ENCODE assay signal across 8 cellular contexts in genomic region chr4:152937535-152938236, GRCh38. TPM values are rescaled to one million over a fixed set of nuclear protein-coding genes. Genes with fewer than 3 reads are reported as not detected.
A peak's percentile ranks its signal among the peaks of the same experiment; 100 is the strongest.
DNase-seq lines count a peak whose midpoint lies in the region; ATAC-seq and TF ChIP-seq lines count a peak whose summit lies in the region.

No MANE protein-coding gene starts in this region.

- no peak for TF ChIP-seq CTCF in chondrocyte (IDR thresholded peaks at IDR 0.05)

- H3K27me3 Mint-ChIP-seq in CD4-positive, alpha-beta memory T cell, result peaks cover 49 to 53% of the 10 kb centered on the region in 2 donors
- H3K27me3 Mint-ChIP-seq in chondrocyte (ENCODE audit: low read depth), result no peaks in the 10 kb centered on the region

- intact Hi-C loops in CD4-positive, alpha-beta memory T cell (cut with micrococcal nuclease), result no loop called here
- intact Hi-C loops in left colon (cut with DNase I, micrococcal nuclease), result no loop called here

- POLR2A ChIA-PET in CD4-positive, alpha-beta memory T cell (lab: Charles Lee; ENCODE audit: partially characterized antibody), result no interaction called here

- H3K27me3 ChIP-seq in CD4-positive, alpha-beta memory T cell (ENCODE audit: insufficient read depth, low read length), result peaks cover 32% of the 10 kb centered on the region

- H3K4me3 ChIP-seq in CD4-positive, alpha-beta memory T cell (ENCODE audit: low read length in 2 of 2), result peak overlapping the region; percentile 36 to 54

- H3K9me3 Mint-ChIP-seq in CD4-positive, alpha-beta memory T cell, result peaks cover 0 to 3% (median 0%) of the 10 kb centered on the region in 8 donors
- H3K9me3 Mint-ChIP-seq in chondrocyte (ENCODE audit: low read depth), result no peaks in the 10 kb centered on the region

- no peaks in the 10 kb centered on the region for H3K36me3 ChIP-seq in CD4-positive, alpha-beta memory T cell (ENCODE audit: insufficient read depth, low read length)

- peak overlapping the region; percentile 77 to 87 (median 84) for H3K4me3 Mint-ChIP-seq in CD4-positive, alpha-beta memory T cell
- H3K4me3 Mint-ChIP-seq in chondrocyte (ENCODE audit: unreplicated experiment), result peak overlapping the region; percentile 70

- peaks cover 0 to 4% of the 10 kb centered on the region in 2 donors for H3K36me3 Mint-ChIP-seq in CD4-positive, alpha-beta memory T cell
- no peaks in the 10 kb centered on the region for H3K36me3 Mint-ChIP-seq in chondrocyte (ENCODE audit: low read depth)

- ATAC-seq in GM21528 (IDR thresholded peaks at IDR 0.05; ENCODE audit: low FRiP score, unreplicated experiment), result peak; percentile 46
- ATAC-seq in left colon, result peak; percentile 62
- ATAC-seq in GM21619 (IDR thresholded peaks at IDR 0.05; ENCODE audit: unreplicated experiment), result no peak

- H3K4me1 ChIP-seq in CD4-positive, alpha-beta memory T cell (ENCODE audit: insufficient read depth, low read length), result peaks cover 20% of the 10 kb centered on the region

- H3K27ac Mint-ChIP-seq in CD4-positive, alpha-beta memory T cell, result no peak overlapping the region
- no peak overlapping the region for H3K27ac Mint-ChIP-seq in chondrocyte (ENCODE audit: unreplicated experiment)

- H3K27ac ChIP-seq in CD4-positive, alpha-beta memory T cell (ENCODE audit: low read depth, low read length), result no peak overlapping the region

- DNase-seq in CD4-positive, alpha-beta memory T cell, result peak in 2 of 5 donors; percentile 14 to 20
- peak; percentile 35 for DNase-seq in RPMI7951 (ENCODE audit: low read depth)
- DNase-seq in chondrocyte (ENCODE audit: low spot score), result no peak
- DNase-seq in left colon, result peak in 1 of 2 donors; percentile 61
- DNase-seq in stimulated activated CD4-positive, alpha-beta T cell treated with anti-CD3 and anti-CD28 coated beads, Interleukin-2, amount 100 ng/mL, for 48 hours, result peak; percentile 1 to 4
- DNase-seq in stimulated activated naive CD4-positive, alpha-beta T cell treated with Interleukin-2 at 50 U/mL for 16 hours (lab: John Stamatoyannopoulos, UW), result no peak

- CTCF ChIA-PET in CD4-positive, alpha-beta memory T cell (lab: Charles Lee; ENCODE audit: partially characterized antibody), result no interaction called here

- H3K9me3 ChIP-seq in CD4-positive, alpha-beta memory T cell (ENCODE audit: control insufficient read depth in 1 of 2, low read length in 2 of 2), result no peaks in the 10 kb centered on the region

- peaks cover 13 to 30% (median 21%) of the 10 kb centered on the region in 4 donors for H3K4me1 Mint-ChIP-seq in CD4-positive, alpha-beta memory T cell
- H3K4me1 Mint-ChIP-seq in chondrocyte (ENCODE audit: low read depth), result peaks cover 18% of the 10 kb centered on the region

RNA-seq across cellular contexts. Expression of gene FHDC1, which starts 1.6 kb away (rescaled TPM):
- total RNA-seq in CD4-positive, alpha-beta memory T cell, result under 1 TPM; 0.11 to 0.29 TPM
- under 1 TPM in 1 of 2 donors, not detected in 1; 0.03 TPM for polyA plus RNA-seq in CD4-positive, alpha-beta memory T cell
- total RNA-seq in RPMI7951 (2014; rRNA removed; shearing (Covaris generic)), result 0.36 and 0.49 TPM in 2 replicates
- total RNA-seq in chondrocyte (4.2 to 8.9 TPM (median 4.4 TPM) in 3 replicates), left colon (10 to 100 TPM; 14.9 to 15.2 TPM)

Comparison
In these comparisons a context has a peak if more than half of its experiments do, and no peak if none do; other contexts are left out.
1. DNase-seq: peak in RPMI7951 (single experiment) and stimulated activated CD4-positive, alpha-beta T cell treated with anti-CD3 and anti-CD28 coated beads, Interleukin-2, amount 100 ng/mL, for 48 hours (2 of 2); none in chondrocyte (single experiment) and stimulated activated naive CD4-positive, alpha-beta T cell treated with Interleukin-2 at 50 U/mL for 16 hours (single experiment).